In the genomic region with DNA sequence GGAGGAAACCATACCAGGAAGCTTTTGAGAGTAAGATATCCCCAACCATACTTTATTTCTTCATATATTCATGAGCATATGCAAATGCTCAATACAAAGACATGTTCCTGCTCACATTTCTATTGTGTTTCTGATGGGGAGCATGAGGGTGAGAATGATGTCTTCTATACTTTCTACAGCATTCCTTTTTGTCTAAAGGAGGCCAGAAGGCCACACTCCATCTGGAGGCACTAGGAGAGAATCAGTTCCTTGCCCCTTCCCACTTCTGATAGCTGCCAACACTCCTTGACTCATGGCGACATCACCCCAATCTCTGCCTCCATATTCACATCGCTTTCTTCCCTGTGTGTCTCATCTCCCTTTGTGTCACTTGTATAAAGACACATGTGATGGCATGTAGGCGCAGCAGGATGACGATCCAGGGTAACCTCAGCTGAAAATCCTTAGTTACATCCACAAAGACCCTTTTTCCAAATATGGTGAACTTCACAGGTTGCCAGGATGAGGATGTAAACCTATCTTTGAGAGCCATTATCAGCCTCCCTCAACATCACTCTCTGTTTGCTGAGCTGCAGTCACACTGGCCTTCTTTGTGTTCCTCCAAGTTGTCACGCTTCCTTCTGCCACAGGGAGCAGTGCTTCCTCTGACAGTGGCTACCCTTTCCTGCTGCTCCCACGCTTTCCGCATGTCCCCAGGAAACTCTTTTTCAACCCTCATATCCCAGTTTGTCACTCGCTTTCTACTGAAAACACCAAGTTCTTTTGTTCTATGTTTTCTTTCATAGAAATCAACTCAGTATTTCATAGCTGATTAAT, we compare ENCODE assay signal across 1 cellular context.
TF ChIP-seq lines count a peak whose summit lies in the region.

No MANE protein-coding gene starts in this region.

TF ChIP-seq in H1, 55 proteins besides CTCF, POLR2A, EP300 and RAD21 (continued from another document):
- TF ChIP-seq, protein P1, sequence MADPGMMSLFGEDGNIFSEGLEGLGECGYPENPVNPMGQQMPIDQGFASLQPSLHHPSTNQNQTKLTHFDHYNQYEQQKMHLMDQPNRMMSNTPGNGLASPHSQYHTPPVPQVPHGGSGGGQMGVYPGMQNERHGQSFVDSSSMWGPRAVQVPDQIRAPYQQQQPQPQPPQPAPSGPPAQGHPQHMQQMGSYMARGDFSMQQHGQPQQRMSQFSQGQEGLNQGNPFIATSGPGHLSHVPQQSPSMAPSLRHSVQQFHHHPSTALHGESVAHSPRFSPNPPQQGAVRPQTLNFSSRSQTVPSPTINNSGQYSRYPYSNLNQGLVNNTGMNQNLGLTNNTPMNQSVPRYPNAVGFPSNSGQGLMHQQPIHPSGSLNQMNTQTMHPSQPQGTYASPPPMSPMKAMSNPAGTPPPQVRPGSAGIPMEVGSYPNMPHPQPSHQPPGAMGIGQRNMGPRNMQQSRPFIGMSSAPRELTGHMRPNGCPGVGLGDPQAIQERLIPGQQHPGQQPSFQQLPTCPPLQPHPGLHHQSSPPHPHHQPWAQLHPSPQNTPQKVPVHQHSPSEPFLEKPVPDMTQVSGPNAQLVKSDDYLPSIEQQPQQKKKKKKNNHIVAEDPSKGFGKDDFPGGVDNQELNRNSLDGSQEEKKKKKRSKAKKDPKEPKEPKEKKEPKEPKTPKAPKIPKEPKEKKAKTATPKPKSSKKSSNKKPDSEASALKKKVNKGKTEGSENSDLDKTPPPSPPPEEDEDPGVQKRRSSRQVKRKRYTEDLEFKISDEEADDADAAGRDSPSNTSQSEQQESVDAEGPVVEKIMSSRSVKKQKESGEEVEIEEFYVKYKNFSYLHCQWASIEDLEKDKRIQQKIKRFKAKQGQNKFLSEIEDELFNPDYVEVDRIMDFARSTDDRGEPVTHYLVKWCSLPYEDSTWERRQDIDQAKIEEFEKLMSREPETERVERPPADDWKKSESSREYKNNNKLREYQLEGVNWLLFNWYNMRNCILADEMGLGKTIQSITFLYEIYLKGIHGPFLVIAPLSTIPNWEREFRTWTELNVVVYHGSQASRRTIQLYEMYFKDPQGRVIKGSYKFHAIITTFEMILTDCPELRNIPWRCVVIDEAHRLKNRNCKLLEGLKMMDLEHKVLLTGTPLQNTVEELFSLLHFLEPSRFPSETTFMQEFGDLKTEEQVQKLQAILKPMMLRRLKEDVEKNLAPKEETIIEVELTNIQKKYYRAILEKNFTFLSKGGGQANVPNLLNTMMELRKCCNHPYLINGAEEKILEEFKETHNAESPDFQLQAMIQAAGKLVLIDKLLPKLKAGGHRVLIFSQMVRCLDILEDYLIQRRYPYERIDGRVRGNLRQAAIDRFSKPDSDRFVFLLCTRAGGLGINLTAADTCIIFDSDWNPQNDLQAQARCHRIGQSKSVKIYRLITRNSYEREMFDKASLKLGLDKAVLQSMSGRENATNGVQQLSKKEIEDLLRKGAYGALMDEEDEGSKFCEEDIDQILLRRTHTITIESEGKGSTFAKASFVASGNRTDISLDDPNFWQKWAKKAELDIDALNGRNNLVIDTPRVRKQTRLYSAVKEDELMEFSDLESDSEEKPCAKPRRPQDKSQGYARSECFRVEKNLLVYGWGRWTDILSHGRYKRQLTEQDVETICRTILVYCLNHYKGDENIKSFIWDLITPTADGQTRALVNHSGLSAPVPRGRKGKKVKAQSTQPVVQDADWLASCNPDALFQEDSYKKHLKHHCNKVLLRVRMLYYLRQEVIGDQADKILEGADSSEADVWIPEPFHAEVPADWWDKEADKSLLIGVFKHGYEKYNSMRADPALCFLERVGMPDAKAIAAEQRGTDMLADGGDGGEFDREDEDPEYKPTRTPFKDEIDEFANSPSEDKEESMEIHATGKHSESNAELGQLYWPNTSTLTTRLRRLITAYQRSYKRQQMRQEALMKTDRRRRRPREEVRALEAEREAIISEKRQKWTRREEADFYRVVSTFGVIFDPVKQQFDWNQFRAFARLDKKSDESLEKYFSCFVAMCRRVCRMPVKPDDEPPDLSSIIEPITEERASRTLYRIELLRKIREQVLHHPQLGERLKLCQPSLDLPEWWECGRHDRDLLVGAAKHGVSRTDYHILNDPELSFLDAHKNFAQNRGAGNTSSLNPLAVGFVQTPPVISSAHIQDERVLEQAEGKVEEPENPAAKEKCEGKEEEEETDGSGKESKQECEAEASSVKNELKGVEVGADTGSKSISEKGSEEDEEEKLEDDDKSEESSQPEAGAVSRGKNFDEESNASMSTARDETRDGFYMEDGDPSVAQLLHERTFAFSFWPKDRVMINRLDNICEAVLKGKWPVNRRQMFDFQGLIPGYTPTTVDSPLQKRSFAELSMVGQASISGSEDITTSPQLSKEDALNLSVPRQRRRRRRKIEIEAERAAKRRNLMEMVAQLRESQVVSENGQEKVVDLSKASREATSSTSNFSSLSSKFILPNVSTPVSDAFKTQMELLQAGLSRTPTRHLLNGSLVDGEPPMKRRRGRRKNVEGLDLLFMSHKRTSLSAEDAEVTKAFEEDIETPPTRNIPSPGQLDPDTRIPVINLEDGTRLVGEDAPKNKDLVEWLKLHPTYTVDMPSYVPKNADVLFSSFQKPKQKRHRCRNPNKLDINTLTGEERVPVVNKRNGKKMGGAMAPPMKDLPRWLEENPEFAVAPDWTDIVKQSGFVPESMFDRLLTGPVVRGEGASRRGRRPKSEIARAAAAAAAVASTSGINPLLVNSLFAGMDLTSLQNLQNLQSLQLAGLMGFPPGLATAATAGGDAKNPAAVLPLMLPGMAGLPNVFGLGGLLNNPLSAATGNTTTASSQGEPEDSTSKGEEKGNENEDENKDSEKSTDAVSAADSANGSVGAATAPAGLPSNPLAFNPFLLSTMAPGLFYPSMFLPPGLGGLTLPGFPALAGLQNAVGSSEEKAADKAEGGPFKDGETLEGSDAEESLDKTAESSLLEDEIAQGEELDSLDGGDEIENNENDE (IDR thresholded peaks at IDR 0.05; ENCODE audit: insufficient replicate concordance, low read length), result peak; percentile 53
